In the genomic region with DNA sequence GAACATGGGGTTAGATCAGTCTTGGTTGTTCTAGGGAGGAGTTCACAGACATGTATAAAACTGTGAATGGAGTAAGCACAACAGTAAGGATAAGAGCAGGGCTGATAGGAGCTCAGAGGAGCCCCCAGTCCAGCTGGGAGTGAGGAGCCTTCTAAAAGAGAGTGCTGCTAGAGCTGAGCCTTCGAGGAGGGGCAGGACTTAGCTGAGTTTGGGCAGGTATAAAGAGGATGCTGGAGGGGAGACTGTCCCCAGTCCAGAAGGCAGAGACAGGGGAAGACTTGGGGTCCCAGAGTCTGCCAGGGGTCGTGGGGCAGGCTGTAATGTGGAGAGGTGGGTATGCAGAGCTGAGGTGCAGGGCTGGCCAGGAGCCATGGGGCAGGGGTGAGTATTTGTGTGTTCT, we compare ENCODE assay signal across 20 cellular contexts. TPM values are rescaled to one million over a fixed set of nuclear protein-coding genes. Genes with fewer than 3 reads are reported as not detected.
A peak's percentile ranks its signal among the peaks of the same experiment; 100 is the strongest.
DNase-seq lines count a peak whose midpoint lies in the region; ATAC-seq and TF ChIP-seq lines count a peak whose summit lies in the region.
"Had no signal": no experiment of that assay in that cellular context is flagged by ENCODE, and none has a peak within 500 bp of the region (broad histone marks: within the 10 kb centered on the region; RNA-seq: fewer than 3 reads in every experiment).

No MANE protein-coding gene starts in this region.

- H3K4me1 ChIP-seq in Karpas-422 (ENCODE audit: low read length) (peaks cover 33% of the 10 kb centered on the region), skeletal muscle tissue (ENCODE audit: control insufficient read depth in 3 of 3, insufficient read depth in 3 of 3, low read length in 3 of 3) (peaks cover 21 to 60% (median 56%) of the 10 kb centered on the region in 3 donors), tibial nerve (peaks cover 0 to 18% (median 3%) of the 10 kb centered on the region in 4 donors)

- H3K4me3 ChIP-seq in Karpas-422 (ENCODE audit: low read length) (no peak overlapping the region), skeletal muscle tissue (ENCODE audit: low read length in 3 of 3) (no peak overlapping the region), tibial nerve (no peak overlapping the region)
- H3K4me3 ChIP-seq: ascending aorta, skin epidermis, vagina had no signal

- H3K4me2 ChIP-seq in Karpas-422 (ENCODE audit: low read depth, low read length, poor library complexity, severe bottlenecking) = no peak overlapping the region

- 76 to 88% methylated on average over 2 of the region's 2 CpGs for WGBS in tibial nerve, 2 donors

- H3K79me2 ChIP-seq in Karpas-422 (ENCODE audit: low read length) = no peaks in the 10 kb centered on the region

- no peak overlapping the region for H2AFZ ChIP-seq in Karpas-422 (ENCODE audit: low read length)

- H3K9me3 Mint-ChIP-seq in activated naive CD4-positive, alpha-beta T cell treated with anti-CD3 and anti-CD28 coated beads, Interleukin-2, amount 10 ng/mL, durations not matched to agents 7 days and 5 days = no peaks in the 10 kb centered on the region
- no peaks in the 10 kb centered on the region for H3K9me3 Mint-ChIP-seq in memory B cell
- H3K9me3 Mint-ChIP-seq: effector memory CD8-positive, alpha-beta T cell had no signal

- H3K27me3 Mint-ChIP-seq in activated naive CD4-positive, alpha-beta T cell treated with anti-CD3 and anti-CD28 coated beads, Interleukin-2, amount 10 ng/mL, durations not matched to agents 7 days and 5 days = peaks cover 18% of the 10 kb centered on the region
- H3K27me3 Mint-ChIP-seq in memory B cell = no peaks in the 10 kb centered on the region

- H3K9ac ChIP-seq in Karpas-422 (ENCODE audit: low read length) (no peak overlapping the region), skeletal muscle tissue (ENCODE audit: low read depth in 1 of 3, low read length in 3 of 3) (peak overlapping the region in 2 of 3 donors; percentile 63 to 70)

- no peak for DNase-seq in activated naive CD4-positive, alpha-beta T cell treated with anti-CD3 and anti-CD28 coated beads, Interleukin-2, amount 10 ng/mL, durations not matched to agents 7 days and 5 days
- no peak for DNase-seq in activated naive CD4-positive, alpha-beta T cell (lab: John Stamatoyannopoulos, UW)
- DNase-seq in Karpas-422 = no peak
- no peak for DNase-seq in memory B cell (ENCODE audit: low spot score in 2 of 2)
- no peak for DNase-seq in tibial nerve (ENCODE audit: low spot score in 2 of 2)
- no peak for DNase-seq in C1 segment of cervical spinal cord (lab: John Stamatoyannopoulos, UW)
- no peak for DNase-seq in SKM-1 treated with dmso at 0.1 percent for 144 hours (lab: John Stamatoyannopoulos, UW; ENCODE audit: unreplicated experiment)
- DNase-seq: ACHN; activated CD8-positive, alpha-beta memory T cell treated with anti-CD3 and anti-CD28 coated beads for 24 hours; DND-41; effector memory CD8-positive, alpha-beta T cell; head of caudate nucleus; NCI-H1417 treated with DMSO at 0.1 percent for 48 hours; NCI-H526 treated with DMSO at 0.1 percent for 48 hours; stimulated activated CD4-positive, alpha-beta T cell treated with anti-CD3 and anti-CD28 coated beads, Interleukin-2, amount 100 ng/mL, for 48 hours had no signal

- CTCF ChIA-PET in activated naive CD4-positive, alpha-beta T cell treated with anti-CD3 and anti-CD28 coated beads, Interleukin-2, amount 10 ng/mL, durations not matched to agents 7 days and 5 days (lab: Charles Lee) = interaction anchor here (1.6 to 4.5 kb wide), 4 partner anchors 10 to 102 kb away, joined by 5 to 24 read pairs (median 10); a partner anchor contains a TSS

- H3K36me3 ChIP-seq in Karpas-422 (ENCODE audit: insufficient read depth, low read length) = peaks cover 18% of the 10 kb centered on the region
- peaks cover 52 to 66% (median 56%) of the 10 kb centered on the region in 3 donors for H3K36me3 ChIP-seq in skeletal muscle tissue (ENCODE audit: control insufficient read depth in 3 of 3, insufficient read depth in 3 of 3, low read length in 3 of 3)
- peaks cover 0 to 55% (median 0%) of the 10 kb centered on the region in 3 donors for H3K36me3 ChIP-seq in tibial nerve
- H3K36me3 ChIP-seq: vagina had no signal

- TF ChIP-seq CTCF in tibial nerve (IDR thresholded peaks at IDR 0.05) = no peak

- H3K27ac ChIP-seq in Karpas-422 (ENCODE audit: low read length) = peak overlapping the region; percentile 14; the same call in 1 of the 2 replicates
- H3K27ac ChIP-seq in skeletal muscle tissue (ENCODE audit: low read depth, low read length) = no peak overlapping the region
- no peak overlapping the region for H3K27ac ChIP-seq in tibial nerve
- H3K27ac ChIP-seq: skin epidermis, vagina had no signal

- peak overlapping the region; percentile 6 for H3K4me3 Mint-ChIP-seq in activated naive CD4-positive, alpha-beta T cell treated with anti-CD3 and anti-CD28 coated beads, Interleukin-2, amount 10 ng/mL, durations not matched to agents 7 days and 5 days
- peak overlapping the region; percentile 27 for H3K4me3 Mint-ChIP-seq in memory B cell

- H3K27ac Mint-ChIP-seq in activated naive CD4-positive, alpha-beta T cell treated with anti-CD3 and anti-CD28 coated beads, Interleukin-2, amount 10 ng/mL, durations not matched to agents 7 days and 5 days = no peak overlapping the region
- no peak overlapping the region for H3K27ac Mint-ChIP-seq in memory B cell

- H3K9me3 ChIP-seq in Karpas-422 (ENCODE audit: low read length) = no peaks in the 10 kb centered on the region
- H3K9me3 ChIP-seq in skeletal muscle tissue (ENCODE audit: control insufficient read depth in 3 of 3, low read length in 3 of 3) = no peaks in the 10 kb centered on the region
- H3K9me3 ChIP-seq in tibial nerve = no peaks in the 10 kb centered on the region
- H3K9me3 ChIP-seq: ascending aorta, vagina had no signal

- H3K36me3 Mint-ChIP-seq in activated naive CD4-positive, alpha-beta T cell treated with anti-CD3 and anti-CD28 coated beads, Interleukin-2, amount 10 ng/mL, durations not matched to agents 7 days and 5 days = no peaks in the 10 kb centered on the region
- no peaks in the 10 kb centered on the region for H3K36me3 Mint-ChIP-seq in memory B cell

- H3K27me3 ChIP-seq in Karpas-422 (ENCODE audit: low read length) (no peaks in the 10 kb centered on the region), skeletal muscle tissue (ENCODE audit: control insufficient read depth in 3 of 3, insufficient read depth in 3 of 3, low read length in 3 of 3) (no peaks in the 10 kb centered on the region), tibial nerve (no peaks in the 10 kb centered on the region)
- H3K27me3 ChIP-seq: ascending aorta, vagina had no signal

- peaks cover 5% of the 10 kb centered on the region for H3K4me1 Mint-ChIP-seq in activated naive CD4-positive, alpha-beta T cell treated with anti-CD3 and anti-CD28 coated beads, Interleukin-2, amount 10 ng/mL, durations not matched to agents 7 days and 5 days
- peaks cover 6% of the 10 kb centered on the region for H3K4me1 Mint-ChIP-seq in memory B cell

- no peaks in the 10 kb centered on the region for H4K20me1 ChIP-seq in Karpas-422 (ENCODE audit: insufficient read depth, low read depth, low read length)

- no peak for ATAC-seq in memory B cell (ENCODE audit: low read depth)
- ATAC-seq: effector memory CD8-positive, alpha-beta T cell had no signal

- no peaks in the 10 kb centered on the region for H3K9me2 ChIP-seq in Karpas-422 (replicated peaks; ENCODE audit: insufficient read depth, low read length)

- no peak for TF ChIP-seq EP300 in tibial nerve (IDR thresholded peaks at IDR 0.05)

- no peak for TF ChIP-seq POLR2A in tibial nerve (IDR thresholded peaks at IDR 0.05)

RNA-seq across cellular contexts. Expression of a gene that starts 12.1 kb away (rescaled TPM):
- 13.0 and 21.6 TPM in 2 replicates for total RNA-seq in Karpas-422 (2014; rRNA removed; shearing (Covaris generic); ENCODE audit: low replicate concordance)
- total RNA-seq in skeletal muscle tissue (22.4 TPM), tibial nerve (10 to 100 TPM; 14.3 to 24.5 (median 18.7) TPM)

RNA-seq across cellular contexts. Expression of a gene that starts 32.8 kb away (rescaled TPM):
- 5,091 and 6,020 TPM in 2 replicates for total RNA-seq in Karpas-422 (2014; rRNA removed; shearing (Covaris generic); ENCODE audit: low replicate concordance)
- 1,978 TPM for total RNA-seq in skeletal muscle tissue
- total RNA-seq in tibial nerve = 100 to 1,000 TPM; 510 to 893 (median 747) TPM

RNA-seq across cellular contexts. Expression of a gene that starts 49.5 kb away (rescaled TPM):
- 0.18 and 0.26 TPM in 2 replicates for total RNA-seq in Karpas-422 (2014; rRNA removed; shearing (Covaris generic); ENCODE audit: low replicate concordance)
- total RNA-seq in skeletal muscle tissue (under 0.01 TPM), tibial nerve (not detected)
- total RNA-seq: ascending aorta, subcutaneous adipose tissue had no signal
